In genomic region chr12:75457191-75457590, GRCh38 we compare ENCODE assay signal across 26 cellular contexts. TPM values are rescaled to one million over a fixed set of nuclear protein-coding genes. Genes with fewer than 3 reads are reported as not detected.
A peak's percentile ranks its signal among the peaks of the same experiment; 100 is the strongest.
DNase-seq lines count a peak whose midpoint lies in the region; ATAC-seq and TF ChIP-seq lines count a peak whose summit lies in the region.
"Had no signal": no experiment of that assay in that cellular context is flagged by ENCODE, and none has a peak within 500 bp of the region (broad histone marks: within the 10 kb centered on the region; RNA-seq: fewer than 3 reads in every experiment).

No MANE protein-coding gene starts in this region.

- peak overlapping the region; percentile 69 for H3K27ac Mint-ChIP-seq in activated naive CD8-positive, alpha-beta T cell treated with anti-CD3 and anti-CD28 coated beads, Interleukin-2, amount 10 ng/mL, durations not matched to agents 7 days and 5 days
- H3K27ac Mint-ChIP-seq in activated naive CD8-positive, alpha-beta T cell treated with anti-CD3 and anti-CD28 coated beads for 36 hours: no peak overlapping the region
- H3K27ac Mint-ChIP-seq: brain; naive B cell; stimulated activated memory B cell treated with anti-CD40 and anti-IgM and Interleukin-4, amounts not matched to agents 10 μg/mL and 1 μg/mL and 100 μg/mL, for 72 hours had no signal

- no peaks in the 10 kb centered on the region for H3K9me2 ChIP-seq in MM.1S (replicated peaks; ENCODE audit: insufficient read depth, low read length)

- H3K4me3 Mint-ChIP-seq in activated naive CD8-positive, alpha-beta T cell treated with anti-CD3 and anti-CD28 coated beads, Interleukin-2, amount 10 ng/mL, durations not matched to agents 7 days and 5 days: no peak overlapping the region
- no peak overlapping the region for H3K4me3 Mint-ChIP-seq in activated naive CD8-positive, alpha-beta T cell treated with anti-CD3 and anti-CD28 coated beads for 36 hours
- H3K4me3 Mint-ChIP-seq: brain; stimulated activated memory B cell treated with anti-CD40 and anti-IgM and Interleukin-4, amounts not matched to agents 10 μg/mL and 1 μg/mL and 100 μg/mL, for 72 hours had no signal

- peaks cover 16% of the 10 kb centered on the region for H3K4me1 ChIP-seq in MM.1S (ENCODE audit: low read length)
- H3K4me1 ChIP-seq: Peyer's patch, SJSA1 had no signal

- no peaks in the 10 kb centered on the region for H4K20me1 ChIP-seq in MM.1S (ENCODE audit: insufficient read depth, low read length)

- H3K4me1 Mint-ChIP-seq in activated naive CD8-positive, alpha-beta T cell treated with anti-CD3 and anti-CD28 coated beads, Interleukin-2, amount 10 ng/mL, durations not matched to agents 7 days and 5 days: peaks cover 35% of the 10 kb centered on the region
- H3K4me1 Mint-ChIP-seq in activated naive CD8-positive, alpha-beta T cell treated with anti-CD3 and anti-CD28 coated beads for 36 hours: peaks cover 18% of the 10 kb centered on the region
- H3K4me1 Mint-ChIP-seq: brain; stimulated activated memory B cell treated with anti-CD40 and anti-IgM and Interleukin-4, amounts not matched to agents 10 μg/mL and 1 μg/mL and 100 μg/mL, for 72 hours had no signal

- DNase-seq in activated naive CD8-positive, alpha-beta T cell treated with anti-CD3 and anti-CD28 coated beads, Interleukin-2, amount 10 ng/mL, durations not matched to agents 7 days and 5 days: no peak
- no peak for DNase-seq in activated naive CD8-positive, alpha-beta T cell treated with anti-CD3 and anti-CD28 coated beads for 36 hours
- DNase-seq in MM.1S (peak; percentile 19), fibroblast of villous mesenchyme (ENCODE audit: low read depth) (peak; percentile 24), NCI-H1105 treated with DMSO at 0.1 percent for 48 hours (lab: John Stamatoyannopoulos, UW) (no peak)
- no peak for DNase-seq in stimulated activated CD4-positive, alpha-beta T cell treated with anti-CD3 and anti-CD28 coated beads, Interleukin-2, amount 100 ng/mL, for 48 hours
- DNase-seq: activated CD4-positive, alpha-beta T cell treated with anti-CD3 and anti-CD28 coated beads for 4 hours; activated CD8-positive, alpha-beta memory T cell treated with anti-CD3 and anti-CD28 coated beads, Interleukin-2, amount 50 U/mL, for 48 hours; activated effector memory CD4-positive, alpha-beta T cell treated with anti-CD3 and anti-CD28 coated beads, Interleukin-2, amount 50 U/mL, for 16 hours; C1 segment of cervical spinal cord; effector CD4-positive, alpha-beta T cell; HCEC 1CT; heart right ventricle; left lung; naive B cell; NCI-H1436 treated with DMSO at 0.1 percent for 48 hours; NCI-H2107; NCI-H524; NK-92 treated with Interleukin-12 subunit alpha and Interleukin-12 subunit beta, amount 100 ng/mL, for 24 hours; ovary; Peyer's patch; retina had no signal

- H3K27me3 Mint-ChIP-seq in activated naive CD8-positive, alpha-beta T cell treated with anti-CD3 and anti-CD28 coated beads, Interleukin-2, amount 10 ng/mL, durations not matched to agents 7 days and 5 days: no peaks in the 10 kb centered on the region
- no peaks in the 10 kb centered on the region for H3K27me3 Mint-ChIP-seq in activated naive CD8-positive, alpha-beta T cell treated with anti-CD3 and anti-CD28 coated beads for 36 hours
- H3K27me3 Mint-ChIP-seq: brain; stimulated activated memory B cell treated with anti-CD40 and anti-IgM and Interleukin-4, amounts not matched to agents 10 μg/mL and 1 μg/mL and 100 μg/mL, for 72 hours had no signal

- H3K9me3 Mint-ChIP-seq in activated naive CD8-positive, alpha-beta T cell treated with anti-CD3 and anti-CD28 coated beads, Interleukin-2, amount 10 ng/mL, durations not matched to agents 7 days and 5 days: peaks cover 4% of the 10 kb centered on the region
- H3K9me3 Mint-ChIP-seq in activated naive CD8-positive, alpha-beta T cell treated with anti-CD3 and anti-CD28 coated beads for 36 hours: peaks cover 6% of the 10 kb centered on the region

- H3K9ac ChIP-seq in MM.1S (ENCODE audit: low read length): no peak overlapping the region

- no peak for TF ChIP-seq CTCF in MM.1S (IDR thresholded peaks at IDR 0.05; ENCODE audit: low read length)
- TF ChIP-seq CTCF in fibroblast of villous mesenchyme (IDR thresholded peaks at IDR 0.05; ENCODE audit: insufficient read depth, low read depth, low read length): no peak

- no peaks in the 10 kb centered on the region for H3K36me3 ChIP-seq in MM.1S (replicated peaks; ENCODE audit: insufficient read depth, low read length)
- H3K36me3 ChIP-seq: heart right ventricle, left lung, ovary, Peyer's patch, SJSA1 had no signal

- peak; percentile 36 for ATAC-seq in activated naive CD8-positive, alpha-beta T cell treated with anti-CD3 and anti-CD28 coated beads, Interleukin-2, amount 10 ng/mL, durations not matched to agents 7 days and 5 days (ENCODE audit: low read depth)
- ATAC-seq in HG02852 (IDR thresholded peaks at IDR 0.05; ENCODE audit: unreplicated experiment): no peak
- ATAC-seq: heart right ventricle; left lung; stimulated activated memory B cell treated with anti-CD40 and anti-IgM and Interleukin-4, amounts not matched to agents 10 μg/mL and 1 μg/mL and 100 μg/mL, for 72 hours had no signal

- H3K36me3 Mint-ChIP-seq in activated naive CD8-positive, alpha-beta T cell treated with anti-CD3 and anti-CD28 coated beads, Interleukin-2, amount 10 ng/mL, durations not matched to agents 7 days and 5 days: peaks cover 27% of the 10 kb centered on the region
- H3K36me3 Mint-ChIP-seq in activated naive CD8-positive, alpha-beta T cell treated with anti-CD3 and anti-CD28 coated beads for 36 hours: no peaks in the 10 kb centered on the region
- H3K36me3 Mint-ChIP-seq: brain had no signal

- no peak overlapping the region for H3K4me3 ChIP-seq in MM.1S (ENCODE audit: low read length)
- no peak overlapping the region for H3K4me3 ChIP-seq in fibroblast of villous mesenchyme (ENCODE audit: low read depth, low read length)
- H3K4me3 ChIP-seq: heart right ventricle, left lung, ovary, Peyer's patch, SJSA1 had no signal

- no peak overlapping the region for H2AFZ ChIP-seq in MM.1S (ENCODE audit: low read length)

- POLR2A ChIA-PET in activated naive CD8-positive, alpha-beta T cell treated with anti-CD3 and anti-CD28 coated beads, Interleukin-2, amount 10 ng/mL, durations not matched to agents 7 days and 5 days (lab: Charles Lee): interaction anchor here (0.9 to 1.3 kb wide), 4 partner anchors 22 to 54 kb away, joined by 3 to 4 read pairs (median 4); partner anchors contain the start of genes GLIPR1 and KRR1

- H3K79me2 ChIP-seq in MM.1S (ENCODE audit: low read length): no peaks in the 10 kb centered on the region

- H3K9me3 ChIP-seq in MM.1S (replicated peaks; ENCODE audit: insufficient read depth, low read length): no peaks in the 10 kb centered on the region
- H3K9me3 ChIP-seq: ovary had no signal

- H3K4me2 ChIP-seq in MM.1S (ENCODE audit: low read depth, low read length): 0 out of 2 replicates have a peak overlapping the region, but pooled peaks have one; percentile 6

- H3K27ac ChIP-seq in MM.1S (ENCODE audit: low read length): no peak overlapping the region; the same call in 1 of the 2 replicates
- H3K27ac ChIP-seq: left lung, ovary, Peyer's patch, SJSA1 had no signal

- H3F3A ChIP-seq in MM.1S (ENCODE audit: insufficient read depth, low read length): no peaks in the 10 kb centered on the region

- H3K27me3 ChIP-seq in MM.1S (replicated peaks; ENCODE audit: insufficient read depth, low read length): no peaks in the 10 kb centered on the region
- H3K27me3 ChIP-seq: heart right ventricle, left lung, ovary, Peyer's patch, SJSA1 had no signal

RNA-seq across cellular contexts. Expression of gene GLIPR1, which starts 23.4 kb away (rescaled TPM):
- total RNA-seq in activated naive CD8-positive, alpha-beta T cell treated with anti-CD3 and anti-CD28 coated beads, Interleukin-2, amount 10 ng/mL, durations not matched to agents 7 days and 5 days: 10 to 100 TPM; 57.9 to 63.3 TPM
- total RNA-seq in activated naive CD8-positive, alpha-beta T cell treated with anti-CD3 and anti-CD28 coated beads for 36 hours: 10 to 100 TPM; 19.7 to 25.7 TPM
- 51.5 and 60.0 TPM in 2 replicates for total RNA-seq in fibroblast of villous mesenchyme

RNA-seq across cellular contexts. Expression of gene KRR1, which starts 54.2 kb away (rescaled TPM):
- total RNA-seq in activated naive CD8-positive, alpha-beta T cell treated with anti-CD3 and anti-CD28 coated beads, Interleukin-2, amount 10 ng/mL, durations not matched to agents 7 days and 5 days: 10 to 100 TPM; 59.1 to 70.6 TPM
- total RNA-seq in activated naive CD8-positive, alpha-beta T cell treated with anti-CD3 and anti-CD28 coated beads for 36 hours: 100 to 1,000 TPM; 146 to 155 TPM
- 27.4 and 31.1 TPM in 2 replicates for total RNA-seq in fibroblast of villous mesenchyme

Comparison
In these comparisons a context has a peak if more than half of its experiments do, and no peak if none do; other contexts are left out.
1. DNase-seq: peak in MM.1S (single experiment) and fibroblast of villous mesenchyme (single experiment); none in activated naive CD8-positive, alpha-beta T cell treated with anti-CD3 and anti-CD28 coated beads, Interleukin-2, amount 10 ng/mL, durations not matched to agents 7 days and 5 days (single experiment), activated naive CD8-positive, alpha-beta T cell treated with anti-CD3 and anti-CD28 coated beads for 36 hours (single experiment), NCI-H1105 treated with DMSO at 0.1 percent for 48 hours (single experiment) and stimulated activated CD4-positive, alpha-beta T cell treated with anti-CD3 and anti-CD28 coated beads, Interleukin-2, amount 100 ng/mL, for 48 hours (0 of 2).